In genomic region chr11:8263769-8264410, GRCh38 we compare ENCODE assay signal across 8 cellular contexts. TPM values are rescaled to one million over a fixed set of nuclear protein-coding genes. Genes with fewer than 3 reads are reported as not detected.
A peak's percentile ranks its signal among the peaks of the same experiment; 100 is the strongest.
DNase-seq lines count a peak whose midpoint lies in the region; ATAC-seq, FAIRE-seq and TF ChIP-seq lines count a peak whose summit lies in the region.

Gene LMO1, minus strand, starts transcription at chr11:8263878. Its CDS starts 516 bp downstream, at chr11:8263362.

- H3K27ac ChIP-seq in VCaP, result no peak within 1 kb of the TSS

- TF ChIP-seq CTCF in GM10266 (IDR thresholded peaks at IDR 0.05; ENCODE audit: control insufficient read depth, insufficient read depth, low read depth, missing control alignments) (peak; percentile 85), VCaP (conservative IDR thresholded peaks at IDR 0.05) (peak; percentile 94), bronchial epithelial cell (IDR thresholded peaks at IDR 0.05; ENCODE audit: insufficient read depth, low read length, severe bottlenecking) (peak; percentile 95)

- no peak for FAIRE-seq in bronchial epithelial cell (lab: Jason Lieb, UNC)
- FAIRE-seq in islet of Langerhans (lab: Jason Lieb, UNC), result peak; percentile 79

- H3K27me3 ChIP-seq in bronchial epithelial cell (ENCODE audit: control insufficient read depth, insufficient read depth, low read length), result peaks cover 32% of the 10 kb centered on the region

- H3K4me3 ChIP-seq in bronchial epithelial cell (ENCODE audit: low read depth, low read length), result peak within 1 kb of the TSS; percentile 22

- DNase-seq in GM10266 (ENCODE audit: extremely low spot score) (peak; percentile 94), NCI-H2107 treated with DMSO at 0.1 percent for 48 hours (lab: John Stamatoyannopoulos, UW; ENCODE audit: unreplicated experiment) (peak; percentile 72), bronchial epithelial cell (ENCODE audit: low read depth) (peak; percentile 58)
- DNase-seq in stimulated activated CD4-positive, alpha-beta T cell treated with anti-CD3 and anti-CD28 coated beads, Interleukin-12 subunit alpha, Interleukin-12 subunit beta, amount 100 ng/mL, for 24 hours (ENCODE audit: low read depth in 2 of 2), result peak; percentile 50 to 79

- no peaks in the 10 kb centered on the region for H3K36me3 ChIP-seq in bronchial epithelial cell (ENCODE audit: control insufficient read depth, insufficient read depth, low read length)

- ATAC-seq in HG02973 (IDR thresholded peaks at IDR 0.05; ENCODE audit: unreplicated experiment) (peak; percentile 67), HG02840 (IDR thresholded peaks at IDR 0.05; ENCODE audit: low FRiP score, unreplicated experiment) (no peak)

RNA-seq across cellular contexts. Expression of gene LMO1, which starts in this region (rescaled TPM):
- not detected in 2 replicates for total RNA-seq in bronchial epithelial cell

Comparison
In these comparisons a context has a peak if more than half of its experiments do, and no peak if none do; other contexts are left out.
1. Peak in DNase-seq and H3K4me3 ChIP-seq in bronchial epithelial cell; RNA of the gene not detected or under 1 TPM.